ENCODE assay signal across 11 cellular contexts in the genomic region with DNA sequence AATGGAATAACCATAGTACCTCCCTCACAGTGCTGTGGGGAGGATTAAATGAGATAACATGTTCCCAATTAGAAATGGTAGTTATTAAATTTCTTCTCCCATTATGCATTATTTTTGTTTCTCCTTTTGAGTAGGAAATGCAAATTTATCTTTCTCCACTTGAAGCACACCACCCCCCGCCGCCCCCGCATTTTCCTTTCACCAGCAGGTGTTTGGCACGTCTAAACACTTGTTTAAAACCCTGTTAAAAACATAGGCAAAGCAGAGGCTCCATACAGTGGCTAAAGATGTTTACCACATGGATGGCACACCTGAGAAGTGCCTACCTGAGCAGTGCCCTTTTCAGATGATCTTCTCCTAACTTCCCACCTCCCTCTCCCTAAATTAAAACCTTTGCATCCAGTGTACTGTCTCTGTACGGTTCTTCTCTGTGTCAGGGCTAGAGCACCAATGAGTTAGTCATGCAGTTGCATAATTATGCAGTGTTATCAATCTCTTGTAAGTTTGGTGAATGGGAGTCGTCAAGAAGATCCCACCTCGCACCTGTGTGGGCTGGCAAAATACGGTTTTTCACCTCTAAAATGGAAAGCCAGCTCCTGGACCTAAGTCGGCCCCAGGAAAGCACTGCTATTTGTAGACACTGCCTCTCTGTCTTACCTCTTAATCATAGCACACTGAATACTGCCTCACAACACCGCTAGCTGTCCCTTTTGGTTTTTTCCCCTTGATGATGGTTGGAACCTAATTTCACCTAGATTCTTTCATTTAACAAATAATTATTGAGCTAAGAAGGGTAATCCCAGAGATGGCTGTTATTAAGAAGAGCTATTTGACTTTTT.
DNase-seq lines count a peak whose midpoint lies in the region; ATAC-seq, FAIRE-seq and TF ChIP-seq lines count a peak whose summit lies in the region.
"Had no signal": no experiment of that assay in that cellular context is flagged by ENCODE, and none has a peak within 500 bp of the region (broad histone marks: within the 10 kb centered on the region; RNA-seq: fewer than 3 reads in every experiment).

No MANE protein-coding gene starts in this region.

- peak overlapping the region in 2 of 3 donors; percentile 13 to 62 for H3K27ac Mint-ChIP-seq in CD4-positive, CD25-positive, alpha-beta regulatory T cell
- H3K27ac Mint-ChIP-seq in osteocyte (ENCODE audit: unreplicated experiment), result no peak overlapping the region

- CTCF ChIA-PET in K562 (lab: Yijun Ruan, JAX; ENCODE audit: low intra/inter-chr PET ratio) (no interaction called here), RWPE1 (lab: Yijun Ruan, JAX) (no interaction called here)

- H3K4me1 Mint-ChIP-seq in CD4-positive, CD25-positive, alpha-beta regulatory T cell, result peaks cover 0 to 29% (median 8%) of the 10 kb centered on the region in 4 donors
- peaks cover 11% of the 10 kb centered on the region for H3K4me1 Mint-ChIP-seq in osteocyte (ENCODE audit: unreplicated experiment)

- POLR2A ChIA-PET in K562 (lab: Yijun Ruan, JAX), result no interaction called here
- POLR2A ChIA-PET in RWPE1 (lab: Yijun Ruan, JAX; ENCODE audit: low non-redundant PET), result no interaction called here

- TF ChIP-seq CTCF in OCI-LY3 (IDR thresholded peaks at IDR 0.05; ENCODE audit: low read depth, low read length), result no peak
- no peak for TF ChIP-seq CTCF in K562 (IDR thresholded peaks at IDR 0.05 in 2 of 3, conservative IDR thresholded peaks at IDR 0.05 in 1 of 3; ENCODE audit: insufficient read depth in 2 of 3, low read depth in 1 of 3, low read length in 3 of 3)
- TF ChIP-seq CTCF in RWPE1 (conservative IDR thresholded peaks at IDR 0.05; ENCODE audit: low read depth), result no peak
- TF ChIP-seq CTCF in osteocyte (IDR thresholded peaks at IDR 0.05), result no peak

- no peak for TF ChIP-seq EP300 in K562 (IDR thresholded peaks at IDR 0.05; ENCODE audit: low read length)

- no peaks in the 10 kb centered on the region for H3K36me3 ChIP-seq in CD4-positive, CD25-positive, alpha-beta regulatory T cell (ENCODE audit: control insufficient read depth, insufficient read depth, low read length)
- no peaks in the 10 kb centered on the region for H3K36me3 ChIP-seq in OCI-LY3 (replicated peaks; ENCODE audit: low read depth, low read length)
- no peaks in the 10 kb centered on the region for H3K36me3 ChIP-seq in K562 (ENCODE audit: control insufficient read depth, insufficient read depth, low read length)
- H3K36me3 ChIP-seq: upper lobe of left lung had no signal

- no peaks in the 10 kb centered on the region for H3K9me3 ChIP-seq in CD4-positive, CD25-positive, alpha-beta regulatory T cell (ENCODE audit: control insufficient read depth in 2 of 2, low read length in 2 of 2)
- H3K9me3 ChIP-seq in OCI-LY3 (ENCODE audit: insufficient read depth, low read length) (peaks cover 17% of the 10 kb centered on the region; the same call in 1 of the 2 replicates), K562 (replicated peaks; ENCODE audit: control insufficient read depth, insufficient read depth, low read depth, low read length) (no peaks in the 10 kb centered on the region)
- H3K9me3 ChIP-seq: upper lobe of left lung had no signal

- peaks cover 4% of the 10 kb centered on the region for H3K27me3 Mint-ChIP-seq in CD4-positive, CD25-positive, alpha-beta regulatory T cell
- no peaks in the 10 kb centered on the region for H3K27me3 Mint-ChIP-seq in osteocyte (ENCODE audit: unreplicated experiment)

- FAIRE-seq in K562 (lab: Jason Lieb, UNC), result no peak

- no TSS peak for BruUV-seq in K562 (replicated peaks; lab: Mats Ljungman, UMichigan)

- DNase-seq in CD4-positive, CD25-positive, alpha-beta regulatory T cell, result no peak
- DNase-seq in K562 (ENCODE audit: extremely low read depth in 1 of 4, low spot score in 3 of 4), result no peak
- DNase-seq in effector CD4-positive, alpha-beta T cell, result no peak
- no peak for DNase-seq in RWPE1 (ENCODE audit: low spot score)
- no peak for DNase-seq in GF-D8 (lab: John Stamatoyannopoulos, UW)
- DNase-seq in osteocyte (ENCODE audit: extremely low spot score, unreplicated experiment), result no peak
- DNase-seq: NCI-H187 treated with DMSO at 0.1 percent for 48 hours, upper lobe of left lung had no signal

- H4K20me1 ChIP-seq in OCI-LY3 (ENCODE audit: insufficient read depth, low read length) (no peaks in the 10 kb centered on the region), K562 (replicated peaks; ENCODE audit: control insufficient read depth, insufficient read depth, low read length) (no peaks in the 10 kb centered on the region)

- TF ChIP-seq POLR2A in K562 (conservative IDR thresholded peaks at IDR 0.05), result no peak

- H3K36me3 Mint-ChIP-seq in CD4-positive, CD25-positive, alpha-beta regulatory T cell, result no peaks in the 10 kb centered on the region
- H3K36me3 Mint-ChIP-seq in osteocyte (ENCODE audit: unreplicated experiment), result no peaks in the 10 kb centered on the region

- H3K9me3 Mint-ChIP-seq in CD4-positive, CD25-positive, alpha-beta regulatory T cell, result no peaks in the 10 kb centered on the region
- H3K9me3 Mint-ChIP-seq in osteocyte (ENCODE audit: unreplicated experiment), result no peaks in the 10 kb centered on the region

- TF ChIP-seq RAD21 in K562 (CRISPR knock-in tag; conservative IDR thresholded peaks at IDR 0.05 in 1 of 2, IDR thresholded peaks at IDR 0.05 in 1 of 2), result no peak

- intact Hi-C loops in K562 (cut with micrococcal nuclease), result no loop called here

- 0 out of 2 replicates have a peak overlapping the region, but pooled peaks have one; percentile 5 for H3K4me2 ChIP-seq in OCI-LY3 (ENCODE audit: low read length)
- no peak overlapping the region for H3K4me2 ChIP-seq in K562 (ENCODE audit: insufficient read depth, low read length)

- peak overlapping the region in 1 of 4 donors; percentile 28 for H3K4me3 Mint-ChIP-seq in CD4-positive, CD25-positive, alpha-beta regulatory T cell
- no peak overlapping the region for H3K4me3 Mint-ChIP-seq in osteocyte (ENCODE audit: unreplicated experiment)

- no peak overlapping the region for H3K9ac ChIP-seq in OCI-LY3 (ENCODE audit: low read length)
- H3K9ac ChIP-seq in K562 (ENCODE audit: insufficient read depth in 1 of 2, low read depth in 2 of 2, low read length in 2 of 2), result no peak overlapping the region

- peaks cover 4% of the 10 kb centered on the region for H3K4me1 ChIP-seq in CD4-positive, CD25-positive, alpha-beta regulatory T cell (ENCODE audit: control insufficient read depth, insufficient read depth, low read length, poor library complexity, severe bottlenecking)
- H3K4me1 ChIP-seq in OCI-LY3 (ENCODE audit: low read length) (peaks cover 58% of the 10 kb centered on the region), K562 (replicated peaks in 1 of 2; ENCODE audit: control insufficient read depth in 2 of 2, insufficient read depth in 2 of 2, low read length in 2 of 2) (no peaks in the 10 kb centered on the region; a peak in 2 of 5 replicates)
- H3K4me1 ChIP-seq: upper lobe of left lung had no signal

- H3K27ac ChIP-seq in CD4-positive, CD25-positive, alpha-beta regulatory T cell (ENCODE audit: insufficient read depth, low read length, poor library complexity, severe bottlenecking), result no peak overlapping the region
- no peak overlapping the region for H3K27ac ChIP-seq in OCI-LY3 (ENCODE audit: low read length)
- no peak overlapping the region for H3K27ac ChIP-seq in K562 (ENCODE audit: extremely low read depth, low read depth, low read length)
- no peak overlapping the region for H3K27ac ChIP-seq in RWPE1
- H3K27ac ChIP-seq: upper lobe of left lung had no signal

- no peaks in the 10 kb centered on the region for H3K9me1 ChIP-seq in K562 (ENCODE audit: control insufficient read depth, insufficient read depth, low read length)

- H3K4me3 ChIP-seq in CD4-positive, CD25-positive, alpha-beta regulatory T cell (ENCODE audit: low read depth, low read length), result no peak overlapping the region
- H3K4me3 ChIP-seq in OCI-LY3 (ENCODE audit: low read length) (no peak overlapping the region), K562 (no peak overlapping the region)
- H3K4me3 ChIP-seq: upper lobe of left lung had no signal

- no peaks in the 10 kb centered on the region for H3K79me2 ChIP-seq in OCI-LY3 (ENCODE audit: low read length)
- H3K79me2 ChIP-seq in K562 (ENCODE audit: control insufficient read depth, insufficient read depth, low read length), result no peaks in the 10 kb centered on the region

- 4% methylated on average over 10 of the region's 10 CpGs for WGBS in K562 (ENCODE audit: insufficient coverage, low coverage, missing lambda C conversion rate)

- H3K27me3 ChIP-seq in CD4-positive, CD25-positive, alpha-beta regulatory T cell (ENCODE audit: control insufficient read depth, insufficient read depth, low read length), result no peaks in the 10 kb centered on the region
- H3K27me3 ChIP-seq in OCI-LY3 (ENCODE audit: low read depth, low read length) (no peaks in the 10 kb centered on the region), K562 (ENCODE audit: control insufficient read depth in 2 of 2, insufficient read depth in 2 of 2, low read length in 2 of 2) (no peaks in the 10 kb centered on the region)
- H3K27me3 ChIP-seq: upper lobe of left lung had no signal

- in situ Hi-C loops in K562 (cut with MboI), result no loop called here

- H2AFZ ChIP-seq in OCI-LY3 (ENCODE audit: low read depth, low read length) (no peak overlapping the region), K562 (ENCODE audit: low read depth, low read length) (no peak overlapping the region)

- ATAC-seq in CD4-positive, CD25-positive, alpha-beta regulatory T cell (ENCODE audit: low read depth in 2 of 2), result no peak
- ATAC-seq in GM18858 (IDR thresholded peaks at IDR 0.05; ENCODE audit: unreplicated experiment), result peak; percentile 34
- no peak for ATAC-seq in K562
- ATAC-seq: Panc1 had no signal

TF ChIP-seq in K562, 482 proteins besides CTCF, POLR2A, EP300 and RAD21:
- TF ChIP-seq, protein P1, sequence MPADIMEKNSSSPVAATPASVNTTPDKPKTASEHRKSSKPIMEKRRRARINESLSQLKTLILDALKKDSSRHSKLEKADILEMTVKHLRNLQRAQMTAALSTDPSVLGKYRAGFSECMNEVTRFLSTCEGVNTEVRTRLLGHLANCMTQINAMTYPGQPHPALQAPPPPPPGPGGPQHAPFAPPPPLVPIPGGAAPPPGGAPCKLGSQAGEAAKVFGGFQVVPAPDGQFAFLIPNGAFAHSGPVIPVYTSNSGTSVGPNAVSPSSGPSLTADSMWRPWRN (IDR thresholded peaks at IDR 0.05; ENCODE audit: low read depth), result no peak
- peak; percentile 58 for TF ChIP-seq EGR1 (conservative IDR thresholded peaks at IDR 0.05)
